Comparison of ENCODE assay signal across 1 cellular context in the genomic region with DNA sequence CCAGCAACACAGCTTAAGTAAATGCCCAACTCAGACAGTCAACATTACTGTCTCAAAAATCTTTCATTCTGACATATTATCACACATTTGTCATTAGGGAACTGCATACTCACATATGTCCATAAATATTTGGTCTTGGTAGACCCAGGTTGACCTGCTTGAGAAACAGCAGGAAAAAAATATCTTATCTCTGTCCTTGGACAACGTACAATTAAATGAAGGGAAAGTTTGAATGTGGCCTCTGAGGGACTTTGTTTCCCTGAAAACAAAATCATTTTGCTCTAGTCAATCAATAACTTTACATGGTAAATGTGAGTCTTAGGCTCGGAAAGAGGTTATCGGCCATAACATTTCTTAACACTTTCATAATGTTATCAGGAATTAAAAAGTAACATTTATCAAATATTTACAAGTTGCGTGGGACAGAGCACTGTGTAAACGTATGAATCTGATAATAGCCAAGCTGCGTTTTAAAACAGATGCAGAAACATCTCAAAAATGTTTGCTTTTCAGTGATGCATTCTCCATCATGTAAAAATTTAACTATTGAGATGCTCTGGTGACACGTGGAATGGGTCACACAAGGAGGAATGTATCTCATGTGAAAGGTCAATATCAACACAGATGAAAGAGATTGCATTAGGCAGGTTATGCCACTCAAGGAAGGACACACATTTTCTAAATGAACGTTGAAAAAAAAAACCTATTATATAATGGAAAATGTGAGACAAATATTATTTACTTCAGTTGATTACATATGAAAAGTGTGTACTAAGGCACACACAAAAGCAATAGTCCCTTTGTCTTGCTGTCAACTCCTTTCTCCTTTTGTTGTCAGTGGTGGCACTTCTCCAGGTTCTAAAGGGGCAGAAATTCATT.
A peak's percentile ranks its signal among the peaks of the same experiment; 100 is the strongest.
TF ChIP-seq lines count a peak whose summit lies in the region.

No MANE protein-coding gene starts in this region.

TF ChIP-seq in HepG2, 621 proteins besides CTCF, POLR2A, EP300 and RAD21 (continued from another document and continues in another):
- TF ChIP-seq, protein P1, sequence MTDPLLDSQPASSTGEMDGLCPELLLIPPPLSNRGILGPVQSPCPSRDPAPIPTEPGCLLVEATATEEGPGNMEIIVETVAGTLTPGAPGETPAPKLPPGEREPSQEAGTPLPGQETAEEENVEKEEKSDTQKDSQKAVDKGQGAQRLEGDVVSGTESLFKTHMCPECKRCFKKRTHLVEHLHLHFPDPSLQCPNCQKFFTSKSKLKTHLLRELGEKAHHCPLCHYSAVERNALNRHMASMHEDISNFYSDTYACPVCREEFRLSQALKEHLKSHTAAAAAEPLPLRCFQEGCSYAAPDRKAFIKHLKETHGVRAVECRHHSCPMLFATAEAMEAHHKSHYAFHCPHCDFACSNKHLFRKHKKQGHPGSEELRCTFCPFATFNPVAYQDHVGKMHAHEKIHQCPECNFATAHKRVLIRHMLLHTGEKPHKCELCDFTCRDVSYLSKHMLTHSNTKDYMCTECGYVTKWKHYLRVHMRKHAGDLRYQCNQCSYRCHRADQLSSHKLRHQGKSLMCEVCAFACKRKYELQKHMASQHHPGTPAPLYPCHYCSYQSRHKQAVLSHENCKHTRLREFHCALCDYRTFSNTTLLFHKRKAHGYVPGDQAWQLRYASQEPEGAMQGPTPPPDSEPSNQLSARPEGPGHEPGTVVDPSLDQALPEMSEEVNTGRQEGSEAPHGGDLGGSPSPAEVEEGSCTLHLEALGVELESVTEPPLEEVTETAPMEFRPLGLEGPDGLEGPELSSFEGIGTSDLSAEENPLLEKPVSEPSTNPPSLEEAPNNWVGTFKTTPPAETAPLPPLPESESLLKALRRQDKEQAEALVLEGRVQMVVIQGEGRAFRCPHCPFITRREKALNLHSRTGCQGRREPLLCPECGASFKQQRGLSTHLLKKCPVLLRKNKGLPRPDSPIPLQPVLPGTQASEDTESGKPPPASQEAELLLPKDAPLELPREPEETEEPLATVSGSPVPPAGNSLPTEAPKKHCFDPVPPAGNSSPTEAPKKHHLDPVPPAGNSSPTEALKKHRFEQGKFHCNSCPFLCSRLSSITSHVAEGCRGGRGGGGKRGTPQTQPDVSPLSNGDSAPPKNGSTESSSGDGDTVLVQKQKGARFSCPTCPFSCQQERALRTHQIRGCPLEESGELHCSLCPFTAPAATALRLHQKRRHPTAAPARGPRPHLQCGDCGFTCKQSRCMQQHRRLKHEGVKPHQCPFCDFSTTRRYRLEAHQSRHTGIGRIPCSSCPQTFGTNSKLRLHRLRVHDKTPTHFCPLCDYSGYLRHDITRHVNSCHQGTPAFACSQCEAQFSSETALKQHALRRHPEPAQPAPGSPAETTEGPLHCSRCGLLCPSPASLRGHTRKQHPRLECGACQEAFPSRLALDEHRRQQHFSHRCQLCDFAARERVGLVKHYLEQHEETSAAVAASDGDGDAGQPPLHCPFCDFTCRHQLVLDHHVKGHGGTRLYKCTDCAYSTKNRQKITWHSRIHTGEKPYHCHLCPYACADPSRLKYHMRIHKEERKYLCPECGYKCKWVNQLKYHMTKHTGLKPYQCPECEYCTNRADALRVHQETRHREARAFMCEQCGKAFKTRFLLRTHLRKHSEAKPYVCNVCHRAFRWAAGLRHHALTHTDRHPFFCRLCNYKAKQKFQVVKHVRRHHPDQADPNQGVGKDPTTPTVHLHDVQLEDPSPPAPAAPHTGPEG (CRISPR knock-in tag; IDR thresholded peaks at IDR 0.05) = no peak
- TF ChIP-seq ZNF776 (CRISPR knock-in tag; IDR thresholded peaks at IDR 0.05) = no peak
- TF ChIP-seq TBX2 (CRISPR knock-in tag; IDR thresholded peaks at IDR 0.05; ENCODE audit: borderline replicate concordance) = peak; percentile 91
- TF ChIP-seq, protein P2, sequence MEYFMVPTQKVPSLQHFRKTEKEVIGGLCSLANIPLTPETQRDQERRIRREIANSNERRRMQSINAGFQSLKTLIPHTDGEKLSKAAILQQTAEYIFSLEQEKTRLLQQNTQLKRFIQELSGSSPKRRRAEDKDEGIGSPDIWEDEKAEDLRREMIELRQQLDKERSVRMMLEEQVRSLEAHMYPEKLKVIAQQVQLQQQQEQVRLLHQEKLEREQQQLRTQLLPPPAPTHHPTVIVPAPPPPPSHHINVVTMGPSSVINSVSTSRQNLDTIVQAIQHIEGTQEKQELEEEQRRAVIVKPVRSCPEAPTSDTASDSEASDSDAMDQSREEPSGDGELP (IDR thresholded peaks at IDR 0.05; ENCODE audit: borderline replicate concordance, low read depth) = peak; percentile 84
- TF ChIP-seq MXD4 (CRISPR knock-in tag; IDR thresholded peaks at IDR 0.05) = peak; percentile 25; the same call in 1 of the 2 replicates
- TF ChIP-seq, protein P3, sequence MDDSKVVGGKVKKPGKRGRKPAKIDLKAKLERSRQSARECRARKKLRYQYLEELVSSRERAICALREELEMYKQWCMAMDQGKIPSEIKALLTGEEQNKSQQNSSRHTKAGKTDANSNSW (CRISPR knock-in tag; IDR thresholded peaks at IDR 0.05; ENCODE audit: borderline replicate concordance) = no peak
- no peak for TF ChIP-seq RNF2 (conservative IDR thresholded peaks at IDR 0.05; ENCODE audit: low read depth)
- TF ChIP-seq, protein P4, sequence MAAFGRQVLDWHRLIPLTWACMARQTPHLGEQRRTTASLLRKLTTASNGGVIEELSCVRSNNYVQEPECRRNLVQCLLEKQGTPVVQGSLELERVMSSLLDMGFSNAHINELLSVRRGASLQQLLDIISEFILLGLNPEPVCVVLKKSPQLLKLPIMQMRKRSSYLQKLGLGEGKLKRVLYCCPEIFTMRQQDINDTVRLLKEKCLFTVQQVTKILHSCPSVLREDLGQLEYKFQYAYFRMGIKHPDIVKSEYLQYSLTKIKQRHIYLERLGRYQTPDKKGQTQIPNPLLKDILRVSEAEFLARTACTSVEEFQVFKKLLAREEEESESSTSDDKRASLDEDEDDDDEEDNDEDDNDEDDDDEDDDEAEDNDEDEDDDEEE (CRISPR knock-in tag; IDR thresholded peaks at IDR 0.05) = no peak
- TF ChIP-seq, protein P5, sequence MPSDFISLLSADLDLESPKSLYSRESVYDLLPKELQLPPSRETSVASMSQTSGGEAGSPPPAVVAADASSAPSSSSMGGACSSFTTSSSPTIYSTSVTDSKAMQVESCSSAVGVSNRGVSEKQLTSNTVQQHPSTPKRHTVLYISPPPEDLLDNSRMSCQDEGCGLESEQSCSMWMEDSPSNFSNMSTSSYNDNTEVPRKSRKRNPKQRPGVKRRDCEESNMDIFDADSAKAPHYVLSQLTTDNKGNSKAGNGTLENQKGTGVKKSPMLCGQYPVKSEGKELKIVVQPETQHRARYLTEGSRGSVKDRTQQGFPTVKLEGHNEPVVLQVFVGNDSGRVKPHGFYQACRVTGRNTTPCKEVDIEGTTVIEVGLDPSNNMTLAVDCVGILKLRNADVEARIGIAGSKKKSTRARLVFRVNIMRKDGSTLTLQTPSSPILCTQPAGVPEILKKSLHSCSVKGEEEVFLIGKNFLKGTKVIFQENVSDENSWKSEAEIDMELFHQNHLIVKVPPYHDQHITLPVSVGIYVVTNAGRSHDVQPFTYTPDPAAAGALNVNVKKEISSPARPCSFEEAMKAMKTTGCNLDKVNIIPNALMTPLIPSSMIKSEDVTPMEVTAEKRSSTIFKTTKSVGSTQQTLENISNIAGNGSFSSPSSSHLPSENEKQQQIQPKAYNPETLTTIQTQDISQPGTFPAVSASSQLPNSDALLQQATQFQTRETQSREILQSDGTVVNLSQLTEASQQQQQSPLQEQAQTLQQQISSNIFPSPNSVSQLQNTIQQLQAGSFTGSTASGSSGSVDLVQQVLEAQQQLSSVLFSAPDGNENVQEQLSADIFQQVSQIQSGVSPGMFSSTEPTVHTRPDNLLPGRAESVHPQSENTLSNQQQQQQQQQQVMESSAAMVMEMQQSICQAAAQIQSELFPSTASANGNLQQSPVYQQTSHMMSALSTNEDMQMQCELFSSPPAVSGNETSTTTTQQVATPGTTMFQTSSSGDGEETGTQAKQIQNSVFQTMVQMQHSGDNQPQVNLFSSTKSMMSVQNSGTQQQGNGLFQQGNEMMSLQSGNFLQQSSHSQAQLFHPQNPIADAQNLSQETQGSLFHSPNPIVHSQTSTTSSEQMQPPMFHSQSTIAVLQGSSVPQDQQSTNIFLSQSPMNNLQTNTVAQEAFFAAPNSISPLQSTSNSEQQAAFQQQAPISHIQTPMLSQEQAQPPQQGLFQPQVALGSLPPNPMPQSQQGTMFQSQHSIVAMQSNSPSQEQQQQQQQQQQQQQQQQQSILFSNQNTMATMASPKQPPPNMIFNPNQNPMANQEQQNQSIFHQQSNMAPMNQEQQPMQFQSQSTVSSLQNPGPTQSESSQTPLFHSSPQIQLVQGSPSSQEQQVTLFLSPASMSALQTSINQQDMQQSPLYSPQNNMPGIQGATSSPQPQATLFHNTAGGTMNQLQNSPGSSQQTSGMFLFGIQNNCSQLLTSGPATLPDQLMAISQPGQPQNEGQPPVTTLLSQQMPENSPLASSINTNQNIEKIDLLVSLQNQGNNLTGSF (CRISPR knock-in tag; IDR thresholded peaks at IDR 0.05) = no peak
- TF ChIP-seq ZNF780A (CRISPR knock-in tag; IDR thresholded peaks at IDR 0.05) = no peak
- TF ChIP-seq, protein P6, sequence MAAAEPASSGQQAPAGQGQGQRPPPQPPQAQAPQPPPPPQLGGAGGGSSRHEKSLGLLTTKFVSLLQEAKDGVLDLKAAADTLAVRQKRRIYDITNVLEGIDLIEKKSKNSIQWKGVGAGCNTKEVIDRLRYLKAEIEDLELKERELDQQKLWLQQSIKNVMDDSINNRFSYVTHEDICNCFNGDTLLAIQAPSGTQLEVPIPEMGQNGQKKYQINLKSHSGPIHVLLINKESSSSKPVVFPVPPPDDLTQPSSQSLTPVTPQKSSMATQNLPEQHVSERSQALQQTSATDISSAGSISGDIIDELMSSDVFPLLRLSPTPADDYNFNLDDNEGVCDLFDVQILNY (CRISPR knock-in tag; conservative IDR thresholded peaks at IDR 0.05) = no peak
- 0 out of 2 replicates have a peak, but pooled peaks have one; percentile 26 for TF ChIP-seq RBFOX2 (IDR thresholded peaks at IDR 0.05; ENCODE audit: low read depth, low read length)
- TF ChIP-seq, protein P7, sequence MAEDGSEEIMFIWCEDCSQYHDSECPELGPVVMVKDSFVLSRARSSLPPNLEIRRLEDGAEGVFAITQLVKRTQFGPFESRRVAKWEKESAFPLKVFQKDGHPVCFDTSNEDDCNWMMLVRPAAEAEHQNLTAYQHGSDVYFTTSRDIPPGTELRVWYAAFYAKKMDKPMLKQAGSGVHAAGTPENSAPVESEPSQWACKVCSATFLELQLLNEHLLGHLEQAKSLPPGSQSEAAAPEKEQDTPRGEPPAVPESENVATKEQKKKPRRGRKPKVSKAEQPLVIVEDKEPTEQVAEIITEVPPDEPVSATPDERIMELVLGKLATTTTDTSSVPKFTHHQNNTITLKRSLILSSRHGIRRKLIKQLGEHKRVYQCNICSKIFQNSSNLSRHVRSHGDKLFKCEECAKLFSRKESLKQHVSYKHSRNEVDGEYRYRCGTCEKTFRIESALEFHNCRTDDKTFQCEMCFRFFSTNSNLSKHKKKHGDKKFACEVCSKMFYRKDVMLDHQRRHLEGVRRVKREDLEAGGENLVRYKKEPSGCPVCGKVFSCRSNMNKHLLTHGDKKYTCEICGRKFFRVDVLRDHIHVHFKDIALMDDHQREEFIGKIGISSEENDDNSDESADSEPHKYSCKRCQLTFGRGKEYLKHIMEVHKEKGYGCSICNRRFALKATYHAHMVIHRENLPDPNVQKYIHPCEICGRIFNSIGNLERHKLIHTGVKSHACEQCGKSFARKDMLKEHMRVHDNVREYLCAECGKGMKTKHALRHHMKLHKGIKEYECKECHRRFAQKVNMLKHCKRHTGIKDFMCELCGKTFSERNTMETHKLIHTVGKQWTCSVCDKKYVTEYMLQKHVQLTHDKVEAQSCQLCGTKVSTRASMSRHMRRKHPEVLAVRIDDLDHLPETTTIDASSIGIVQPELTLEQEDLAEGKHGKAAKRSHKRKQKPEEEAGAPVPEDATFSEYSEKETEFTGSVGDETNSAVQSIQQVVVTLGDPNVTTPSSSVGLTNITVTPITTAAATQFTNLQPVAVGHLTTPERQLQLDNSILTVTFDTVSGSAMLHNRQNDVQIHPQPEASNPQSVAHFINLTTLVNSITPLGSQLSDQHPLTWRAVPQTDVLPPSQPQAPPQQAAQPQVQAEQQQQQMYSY (CRISPR knock-in tag; IDR thresholded peaks at IDR 0.05) = no peak
- TF ChIP-seq ZNF567 (CRISPR knock-in tag; IDR thresholded peaks at IDR 0.05; ENCODE audit: borderline replicate concordance) = no peak
- no peak for TF ChIP-seq ZNF121 (CRISPR knock-in tag; IDR thresholded peaks at IDR 0.05)
- TF ChIP-seq ZNF713 (CRISPR knock-in tag; IDR thresholded peaks at IDR 0.05) = no peak
- TF ChIP-seq, protein P8, sequence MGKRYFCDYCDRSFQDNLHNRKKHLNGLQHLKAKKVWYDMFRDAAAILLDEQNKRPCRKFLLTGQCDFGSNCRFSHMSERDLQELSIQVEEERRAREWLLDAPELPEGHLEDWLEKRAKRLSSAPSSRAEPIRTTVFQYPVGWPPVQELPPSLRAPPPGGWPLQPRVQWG (CRISPR knock-in tag; IDR thresholded peaks at IDR 0.05; ENCODE audit: borderline replicate concordance, low read depth) = no peak
- TF ChIP-seq, protein P9, sequence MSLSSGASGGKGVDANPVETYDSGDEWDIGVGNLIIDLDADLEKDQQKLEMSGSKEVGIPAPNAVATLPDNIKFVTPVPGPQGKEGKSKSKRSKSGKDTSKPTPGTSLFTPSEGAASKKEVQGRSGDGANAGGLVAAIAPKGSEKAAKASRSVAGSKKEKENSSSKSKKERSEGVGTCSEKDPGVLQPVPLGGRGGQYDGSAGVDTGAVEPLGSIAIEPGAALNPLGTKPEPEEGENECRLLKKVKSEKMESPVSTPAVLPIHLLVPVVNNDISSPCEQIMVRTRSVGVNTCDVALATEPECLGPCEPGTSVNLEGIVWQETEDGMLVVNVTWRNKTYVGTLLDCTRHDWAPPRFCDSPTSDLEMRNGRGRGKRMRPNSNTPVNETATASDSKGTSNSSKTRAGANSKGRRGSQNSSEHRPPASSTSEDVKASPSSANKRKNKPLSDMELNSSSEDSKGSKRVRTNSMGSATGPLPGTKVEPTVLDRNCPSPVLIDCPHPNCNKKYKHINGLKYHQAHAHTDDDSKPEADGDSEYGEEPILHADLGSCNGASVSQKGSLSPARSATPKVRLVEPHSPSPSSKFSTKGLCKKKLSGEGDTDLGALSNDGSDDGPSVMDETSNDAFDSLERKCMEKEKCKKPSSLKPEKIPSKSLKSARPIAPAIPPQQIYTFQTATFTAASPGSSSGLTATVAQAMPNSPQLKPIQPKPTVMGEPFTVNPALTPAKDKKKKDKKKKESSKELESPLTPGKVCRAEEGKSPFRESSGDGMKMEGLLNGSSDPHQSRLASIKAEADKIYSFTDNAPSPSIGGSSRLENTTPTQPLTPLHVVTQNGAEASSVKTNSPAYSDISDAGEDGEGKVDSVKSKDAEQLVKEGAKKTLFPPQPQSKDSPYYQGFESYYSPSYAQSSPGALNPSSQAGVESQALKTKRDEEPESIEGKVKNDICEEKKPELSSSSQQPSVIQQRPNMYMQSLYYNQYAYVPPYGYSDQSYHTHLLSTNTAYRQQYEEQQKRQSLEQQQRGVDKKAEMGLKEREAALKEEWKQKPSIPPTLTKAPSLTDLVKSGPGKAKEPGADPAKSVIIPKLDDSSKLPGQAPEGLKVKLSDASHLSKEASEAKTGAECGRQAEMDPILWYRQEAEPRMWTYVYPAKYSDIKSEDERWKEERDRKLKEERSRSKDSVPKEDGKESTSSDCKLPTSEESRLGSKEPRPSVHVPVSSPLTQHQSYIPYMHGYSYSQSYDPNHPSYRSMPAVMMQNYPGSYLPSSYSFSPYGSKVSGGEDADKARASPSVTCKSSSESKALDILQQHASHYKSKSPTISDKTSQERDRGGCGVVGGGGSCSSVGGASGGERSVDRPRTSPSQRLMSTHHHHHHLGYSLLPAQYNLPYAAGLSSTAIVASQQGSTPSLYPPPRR (CRISPR knock-in tag; IDR thresholded peaks at IDR 0.05; ENCODE audit: borderline replicate concordance) = peak; percentile 95
- TF ChIP-seq ZMYM2 (CRISPR knock-in tag; IDR thresholded peaks at IDR 0.05) = no peak
- no peak for TF ChIP-seq ZNF296 (CRISPR knock-in tag; conservative IDR thresholded peaks at IDR 0.05)
